In genomic region chr3:183161552-183162345, GRCh38 we compare ENCODE assay signal across 8 cellular contexts. TPM values are rescaled to one million over a fixed set of nuclear protein-coding genes. Genes with fewer than 3 reads are reported as not detected.
DNase-seq lines count a peak whose midpoint lies in the region; ATAC-seq and TF ChIP-seq lines count a peak whose summit lies in the region.

No MANE protein-coding gene starts in this region.

- ATAC-seq in GM19372 (IDR thresholded peaks at IDR 0.05; ENCODE audit: low read depth, unreplicated experiment) (peak; percentile 57), HG03354 (IDR thresholded peaks at IDR 0.05; ENCODE audit: poor library complexity, severe bottlenecking, unreplicated experiment) (peak; percentile 72), thoracic aorta (ENCODE audit: insufficient number of reproducible peaks, low FRiP score, low read depth) (no peak)

- DNase-seq in kidney tubule cell (ENCODE audit: low spot score) (peak; percentile 27), thoracic aorta (ENCODE audit: low spot score) (no peak), SK-N-DZ (ENCODE audit: low spot score) (no peak)
- DNase-seq in stimulated activated CD4-positive, alpha-beta T cell treated with anti-CD3 and anti-CD28 coated beads, Interleukin-15, amount 100 ng/mL, for 24 hours = no peak

- H3K36me3 Mint-ChIP-seq in activated naive CD8-positive, alpha-beta T cell = peaks cover 7% of the 10 kb centered on the region

- H3K27ac ChIP-seq in thoracic aorta = no peak overlapping the region

- H3K4me3 ChIP-seq in GM08714 (ENCODE audit: low read length) (peak overlapping the region; percentile 78), thoracic aorta (peak overlapping the region; percentile 79)

- no peak for TF ChIP-seq CTCF in thoracic aorta (IDR thresholded peaks at IDR 0.05)

- peaks cover 0 to 6% of the 10 kb centered on the region in 2 donors for H3K4me1 ChIP-seq in thoracic aorta (ENCODE audit: control insufficient read depth in 1 of 2, low read depth in 2 of 2)

- no peaks in the 10 kb centered on the region for H3K36me3 ChIP-seq in thoracic aorta

- H3K9me3 ChIP-seq in thoracic aorta = no peaks in the 10 kb centered on the region

- peak overlapping the region; percentile 87 for H3K4me3 Mint-ChIP-seq in activated naive CD8-positive, alpha-beta T cell

- peaks cover 35% of the 10 kb centered on the region for H3K4me1 Mint-ChIP-seq in activated naive CD8-positive, alpha-beta T cell (ENCODE audit: low read depth)

- H3K27ac Mint-ChIP-seq in activated naive CD8-positive, alpha-beta T cell = peak overlapping the region; percentile 86

- H3K27me3 ChIP-seq in thoracic aorta (replicated peaks; ENCODE audit: insufficient read depth) = no peaks in the 10 kb centered on the region

- no peaks in the 10 kb centered on the region for H3K27me3 Mint-ChIP-seq in activated naive CD8-positive, alpha-beta T cell

- no peaks in the 10 kb centered on the region for H3K9me3 Mint-ChIP-seq in activated naive CD8-positive, alpha-beta T cell (ENCODE audit: low read depth)

RNA-seq across cellular contexts. Expression of gene LAMP3, which starts 0.8 kb away (rescaled TPM):
- total RNA-seq in thoracic aorta = not detected
- not detected in 2 replicates for polyA plus RNA-seq in SK-N-DZ (2014; cell fraction: cytosol; rRNA removed)
- polyA plus RNA-seq in SK-N-DZ (2014; cell fraction: nucleus; rRNA removed) = not detected in 2 replicates
